Comparison of ENCODE assay signal across 2 cellular contexts in genomic region chr16:89711601-89712475, GRCh38.
TF ChIP-seq lines count a peak whose summit lies in the region.

No MANE protein-coding gene starts in this region.

TF ChIP-seq in Ishikawa, 13 proteins besides CTCF, POLR2A, EP300 and RAD21:
- TF ChIP-seq EGR1 (IDR thresholded peaks at IDR 0.05), result peak; percentile 77
- TF ChIP-seq MAX (IDR thresholded peaks at IDR 0.05), result peak; percentile 94
- TF ChIP-seq ZBTB7A (IDR thresholded peaks at IDR 0.05; ENCODE audit: low read depth), result no peak
- 0 out of 2 replicates have a peak, but pooled peaks have one; percentile 45 for TF ChIP-seq TCF12 (IDR thresholded peaks at IDR 0.05; ENCODE audit: low read depth)
- peak; percentile 56 for TF ChIP-seq TAF1 (IDR thresholded peaks at IDR 0.05; ENCODE audit: low read depth)
- TF ChIP-seq, protein P1, sequence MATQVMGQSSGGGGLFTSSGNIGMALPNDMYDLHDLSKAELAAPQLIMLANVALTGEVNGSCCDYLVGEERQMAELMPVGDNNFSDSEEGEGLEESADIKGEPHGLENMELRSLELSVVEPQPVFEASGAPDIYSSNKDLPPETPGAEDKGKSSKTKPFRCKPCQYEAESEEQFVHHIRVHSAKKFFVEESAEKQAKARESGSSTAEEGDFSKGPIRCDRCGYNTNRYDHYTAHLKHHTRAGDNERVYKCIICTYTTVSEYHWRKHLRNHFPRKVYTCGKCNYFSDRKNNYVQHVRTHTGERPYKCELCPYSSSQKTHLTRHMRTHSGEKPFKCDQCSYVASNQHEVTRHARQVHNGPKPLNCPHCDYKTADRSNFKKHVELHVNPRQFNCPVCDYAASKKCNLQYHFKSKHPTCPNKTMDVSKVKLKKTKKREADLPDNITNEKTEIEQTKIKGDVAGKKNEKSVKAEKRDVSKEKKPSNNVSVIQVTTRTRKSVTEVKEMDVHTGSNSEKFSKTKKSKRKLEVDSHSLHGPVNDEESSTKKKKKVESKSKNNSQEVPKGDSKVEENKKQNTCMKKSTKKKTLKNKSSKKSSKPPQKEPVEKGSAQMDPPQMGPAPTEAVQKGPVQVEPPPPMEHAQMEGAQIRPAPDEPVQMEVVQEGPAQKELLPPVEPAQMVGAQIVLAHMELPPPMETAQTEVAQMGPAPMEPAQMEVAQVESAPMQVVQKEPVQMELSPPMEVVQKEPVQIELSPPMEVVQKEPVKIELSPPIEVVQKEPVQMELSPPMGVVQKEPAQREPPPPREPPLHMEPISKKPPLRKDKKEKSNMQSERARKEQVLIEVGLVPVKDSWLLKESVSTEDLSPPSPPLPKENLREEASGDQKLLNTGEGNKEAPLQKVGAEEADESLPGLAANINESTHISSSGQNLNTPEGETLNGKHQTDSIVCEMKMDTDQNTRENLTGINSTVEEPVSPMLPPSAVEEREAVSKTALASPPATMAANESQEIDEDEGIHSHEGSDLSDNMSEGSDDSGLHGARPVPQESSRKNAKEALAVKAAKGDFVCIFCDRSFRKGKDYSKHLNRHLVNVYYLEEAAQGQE (IDR thresholded peaks at IDR 0.05; ENCODE audit: low read depth), result no peak
- no peak for TF ChIP-seq CEBPB (IDR thresholded peaks at IDR 0.05)
- peak; percentile 79 for TF ChIP-seq YY1 (IDR thresholded peaks at IDR 0.05; ENCODE audit: low read depth)
TF ChIP-seq in Ishikawa: peak in this region for 5.

TF ChIP-seq in HepG2, 621 proteins besides CTCF, POLR2A, EP300 and RAD21:
- TF ChIP-seq AGO2 (optimal IDR thresholded peaks at IDR 0.05; ENCODE audit: low read depth, low read length) (peak; percentile 77), CREBL2 (CRISPR knock-in tag; IDR thresholded peaks at IDR 0.05; ENCODE audit: borderline replicate concordance) (no peak)
